ENCODE assay signal across 8 cellular contexts in the genomic region with DNA sequence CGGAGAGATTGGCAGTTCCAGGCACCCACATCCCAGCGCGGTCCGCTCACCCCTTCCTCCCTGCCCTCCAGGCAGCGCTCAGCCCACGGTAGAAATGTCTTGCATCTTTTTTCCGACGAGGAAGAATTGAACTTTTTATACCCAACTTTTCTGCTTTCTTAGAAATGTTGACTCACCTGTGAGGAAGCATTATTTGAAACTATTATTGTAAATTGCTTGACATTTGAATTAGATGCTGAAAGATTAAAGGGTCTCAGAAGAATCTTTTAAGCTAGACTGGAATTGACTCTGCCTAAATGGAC. TPM values are rescaled to one million over a fixed set of nuclear protein-coding genes. Genes with fewer than 3 reads are reported as not detected.
DNase-seq lines count a peak whose midpoint lies in the region; ATAC-seq and TF ChIP-seq lines count a peak whose summit lies in the region.

No MANE protein-coding gene starts in this region.

- H3K36me3 ChIP-seq in lung (ENCODE audit: control insufficient read depth in 2 of 2, insufficient read depth in 2 of 2, low read length in 2 of 2) (no peaks in the 10 kb centered on the region), transverse colon (no peaks in the 10 kb centered on the region)

- H3K4me1 Mint-ChIP-seq in activated naive CD4-positive, alpha-beta T cell treated with anti-CD3 and anti-CD28 coated beads, Interleukin-2, amount 50 U/mL, for 24 hours: peaks cover 32% of the 10 kb centered on the region

- H3K9me3 ChIP-seq in lung (ENCODE audit: control insufficient read depth in 2 of 2, insufficient read depth in 1 of 2, low read length in 1 of 2) (no peaks in the 10 kb centered on the region), transverse colon (no peaks in the 10 kb centered on the region)

- peak overlapping the region; percentile 88 for H3K4me3 Mint-ChIP-seq in activated naive CD4-positive, alpha-beta T cell treated with anti-CD3 and anti-CD28 coated beads, Interleukin-2, amount 50 U/mL, for 24 hours

- no peak for TF ChIP-seq EP300 in transverse colon (IDR thresholded peaks at IDR 0.05; ENCODE audit: low read depth)

- H3K27ac ChIP-seq in lung (ENCODE audit: low read depth in 1 of 2, low read length in 1 of 2) (peak overlapping the region; percentile 74 to 94), transverse colon (peak overlapping the region; percentile 94 to 97 (median 95))

- no peak for TF ChIP-seq CTCF in astrocyte of the spinal cord (IDR thresholded peaks at IDR 0.05; ENCODE audit: low read depth, low read length)
- TF ChIP-seq CTCF in lung (IDR thresholded peaks at IDR 0.05; ENCODE audit: control extremely low read depth, extremely low read depth): no peak
- TF ChIP-seq CTCF in transverse colon (IDR thresholded peaks at IDR 0.05): no peak

- TF ChIP-seq POLR2A in transverse colon (IDR thresholded peaks at IDR 0.05): no peak

- intact Hi-C loops in transverse colon (cut with DNase I; ENCODE audit: low total_unique reads): loop anchor here (10.0 kb wide), 1 partner anchor 614 kb away; no protein-coding TSS in a partner anchor

- peaks cover 5% of the 10 kb centered on the region for H3K27me3 Mint-ChIP-seq in activated naive CD4-positive, alpha-beta T cell treated with anti-CD3 and anti-CD28 coated beads, Interleukin-2, amount 50 U/mL, for 24 hours

- WGBS in lung, 2 donors: 1% methylated on average over 8 of the region's 8 CpGs
- WGBS in transverse colon (ENCODE audit: low coverage in 1 of 2), 2 donors: 4 to 9% methylated on average over 7 to 8 of the region's 8 CpGs

- no peaks in the 10 kb centered on the region for H3K9me3 Mint-ChIP-seq in activated naive CD4-positive, alpha-beta T cell treated with anti-CD3 and anti-CD28 coated beads, Interleukin-2, amount 50 U/mL, for 24 hours

- no peak for ATAC-seq in lung (ENCODE audit: insufficient read depth, low FRiP score)
- ATAC-seq in HG03095 (IDR thresholded peaks at IDR 0.05; ENCODE audit: unreplicated experiment): no peak

- H3K27me3 ChIP-seq in lung (ENCODE audit: control insufficient read depth, insufficient read depth) (no peaks in the 10 kb centered on the region), transverse colon (no peaks in the 10 kb centered on the region)

- DNase-seq in activated naive CD4-positive, alpha-beta T cell treated with anti-CD3 and anti-CD28 coated beads, Interleukin-2, amount 50 U/mL, for 16 hours: no peak
- DNase-seq in astrocyte of the spinal cord (ENCODE audit: low read depth, low spot score): no peak
- DNase-seq in lung (ENCODE audit: low spot score): no peak
- no peak for DNase-seq in transverse colon
- DNase-seq in NCI-H526 treated with DMSO at 0.1 percent for 48 hours (lab: John Stamatoyannopoulos, UW): no peak
- no peak for DNase-seq in OCI-M1 (lab: John Stamatoyannopoulos, UW)

- H3K4me1 ChIP-seq in lung (ENCODE audit: control insufficient read depth in 2 of 2, insufficient read depth in 2 of 2, low read length in 2 of 2) (peaks cover 2 to 7% of the 10 kb centered on the region in 2 donors), transverse colon (peaks cover 8 to 58% (median 33%) of the 10 kb centered on the region in 4 donors)

- peak overlapping the region; percentile 70 for H3K27ac Mint-ChIP-seq in activated naive CD4-positive, alpha-beta T cell treated with anti-CD3 and anti-CD28 coated beads, Interleukin-2, amount 50 U/mL, for 24 hours

- no peaks in the 10 kb centered on the region for H3K36me3 Mint-ChIP-seq in activated naive CD4-positive, alpha-beta T cell treated with anti-CD3 and anti-CD28 coated beads, Interleukin-2, amount 50 U/mL, for 24 hours

- in situ Hi-C loops in astrocyte of the spinal cord (cut with HindIII; ENCODE audit: low sequenced_read_pairs): no loop called here
- in situ Hi-C loops in transverse colon (cut with MboI; ENCODE audit: low pct_ligation_motif_present in 1 of 4, low pct_unique_long_range_greater_than_20kb in 1 of 4, low sequenced_read_pairs in 3 of 4): loop anchor here (10.0 to 25.0 kb wide), 3 partner anchors 324 to 606 kb away; a partner anchor contains a TSS

- H3K4me3 ChIP-seq in astrocyte of the spinal cord (ENCODE audit: low read depth, low read length): peak overlapping the region; percentile 54
- peak overlapping the region; percentile 87 for H3K4me3 ChIP-seq in lung
- peak overlapping the region; percentile 66 to 98 (median 80) for H3K4me3 ChIP-seq in transverse colon

RNA-seq across cellular contexts. Expression of a gene that starts 0.9 kb away (rescaled TPM):
- total RNA-seq in lung (10 to 100 TPM; 27.0 to 60.1 TPM), transverse colon (100 to 1,000 TPM in 2 of 4 donors, 10 to 100 TPM in 2; 63.0 to 144 (median 97.8) TPM)
- 10 to 100 TPM in 1 of 2 donors, 1 to 10 TPM in 1; 5.3 to 33.9 TPM for polyA plus RNA-seq in lung
